Comparison of ENCODE assay signal across 15 cellular contexts in genomic region chr22:40206561-40206960, GRCh38. TPM values are rescaled to one million over a fixed set of nuclear protein-coding genes. Genes with fewer than 3 reads are reported as not detected.
A peak's percentile ranks its signal among the peaks of the same experiment; 100 is the strongest.
DNase-seq lines count a peak whose midpoint lies in the region; ATAC-seq and TF ChIP-seq lines count a peak whose summit lies in the region.
"Had no signal": no experiment of that assay in that cellular context is flagged by ENCODE, and none has a peak within 500 bp of the region (broad histone marks: within the 10 kb centered on the region; RNA-seq: fewer than 3 reads in every experiment).

No MANE protein-coding gene starts in this region.

- no peak for DNase-seq in MCF 10A (ENCODE audit: unreplicated experiment)
- DNase-seq in breast epithelium (ENCODE audit: low spot score in 2 of 2): no peak
- DNase-seq in WTC11 (ENCODE audit: low spot score): no peak
- DNase-seq in endodermal cell: no peak
- DNase-seq in osteocyte (ENCODE audit: extremely low spot score, unreplicated experiment): peak; percentile 36
- no peak for DNase-seq in RPMI8226
- no peak for DNase-seq in NCI-H1092 (lab: John Stamatoyannopoulos, UW)
- DNase-seq: C1 segment of cervical spinal cord; CD8-positive, alpha-beta T cell; COR-L47; DMS153; DMS79 treated with DMSO at 0.1 percent for 48 hours; EL had no signal

- ATAC-seq in WTC11: no peak
- no peak for ATAC-seq in GM21529 (IDR thresholded peaks at IDR 0.05; ENCODE audit: unreplicated experiment)
- ATAC-seq: CD8-positive, alpha-beta T cell had no signal

- TF ChIP-seq CTCF in MCF 10A (IDR thresholded peaks at IDR 0.05; ENCODE audit: unreplicated experiment) (no peak), breast epithelium (IDR thresholded peaks at IDR 0.05) (no peak), WTC11 (IDR thresholded peaks at IDR 0.05) (no peak), endodermal cell (conservative IDR thresholded peaks at IDR 0.05) (no peak), osteocyte (IDR thresholded peaks at IDR 0.05) (no peak)

- peaks cover 8 to 16% of the 10 kb centered on the region in 2 donors for H3K4me1 ChIP-seq in breast epithelium
- peaks cover 17% of the 10 kb centered on the region for H3K4me1 ChIP-seq in endodermal cell (ENCODE audit: control insufficient read depth, insufficient read depth, low read length)

- no TSS peak for BruUV-seq in MCF 10A (replicated peaks; lab: Mats Ljungman, UMichigan)

- intact Hi-C loops in MCF 10A (cut with micrococcal nuclease) (no loop called here), breast epithelium (cut with DNase I; ENCODE audit: low total_unique reads) (no loop called here)

- H3K36me3 ChIP-seq in breast epithelium: no peaks in the 10 kb centered on the region
- H3K36me3 ChIP-seq in endodermal cell (ENCODE audit: control insufficient read depth, insufficient read depth, low read length): no peaks in the 10 kb centered on the region

- peaks cover 1% of the 10 kb centered on the region for H3K4me1 Mint-ChIP-seq in MCF 10A (ENCODE audit: insufficient read depth, unreplicated experiment)
- peaks cover 84% of the 10 kb centered on the region for H3K4me1 Mint-ChIP-seq in WTC11
- peaks cover 61% of the 10 kb centered on the region for H3K4me1 Mint-ChIP-seq in endodermal cell
- H3K4me1 Mint-ChIP-seq in osteocyte (ENCODE audit: unreplicated experiment): peaks cover 43% of the 10 kb centered on the region

- H3K27ac ChIP-seq in breast epithelium (no peak overlapping the region), endodermal cell (ENCODE audit: low read depth, low read length) (no peak overlapping the region)

- H3K9ac ChIP-seq in endodermal cell (ENCODE audit: extremely low read depth, low read length, poor library complexity, severe bottlenecking): no peak overlapping the region

- POLR2A ChIA-PET in MCF 10A (lab: Yijun Ruan, JAX) (interaction anchor here (0.7 to 1.6 kb wide), 2 partner anchors 10 to 32 kb away, joined by 3 to 4 read pairs; no protein-coding TSS in a partner anchor), WTC11 (lab: Charles Lee) (no interaction called here)

- H3K27me3 Mint-ChIP-seq in MCF 10A (ENCODE audit: insufficient read depth, unreplicated experiment) (no peaks in the 10 kb centered on the region), WTC11 (ENCODE audit: low read depth) (no peaks in the 10 kb centered on the region), endodermal cell (ENCODE audit: insufficient read depth) (no peaks in the 10 kb centered on the region), osteocyte (ENCODE audit: unreplicated experiment) (no peaks in the 10 kb centered on the region)
- H3K27me3 Mint-ChIP-seq: B cell had no signal

- CTCF ChIA-PET in MCF 10A (lab: Yijun Ruan, JAX) (interaction anchor here (0.6 kb wide), 1 partner anchor 12 kb away, joined by 4 read pairs; no protein-coding TSS in a partner anchor), WTC11 (lab: Charles Lee) (interaction anchor here (2.8 kb wide), 1 partner anchor 13 kb away, joined by 15 read pairs; no protein-coding TSS in a partner anchor)

- H3K4me3 Mint-ChIP-seq in MCF 10A (ENCODE audit: unreplicated experiment) (no peak overlapping the region), WTC11 (no peak overlapping the region), endodermal cell (no peak overlapping the region), osteocyte (ENCODE audit: unreplicated experiment) (no peak overlapping the region)
- H3K4me3 Mint-ChIP-seq: B cell; CD8-positive, alpha-beta T cell had no signal

- H3K27ac Mint-ChIP-seq in MCF 10A (ENCODE audit: low read depth, unreplicated experiment): peak overlapping the region; percentile 54
- peak overlapping the region; percentile 74; the same call in 1 of the 2 replicates for H3K27ac Mint-ChIP-seq in WTC11
- peak overlapping the region; percentile 75 for H3K27ac Mint-ChIP-seq in endodermal cell
- no peak overlapping the region for H3K27ac Mint-ChIP-seq in osteocyte (ENCODE audit: unreplicated experiment)
- H3K27ac Mint-ChIP-seq: B cell had no signal

- H3K27me3 ChIP-seq in breast epithelium (no peaks in the 10 kb centered on the region), endodermal cell (ENCODE audit: control insufficient read depth, insufficient read depth, low read length, poor library complexity, severe bottlenecking) (no peaks in the 10 kb centered on the region)

- TF ChIP-seq POLR2A in breast epithelium (IDR thresholded peaks at IDR 0.05): no peak

- no peaks in the 10 kb centered on the region for H3K9me3 Mint-ChIP-seq in MCF 10A (ENCODE audit: unreplicated experiment)
- H3K9me3 Mint-ChIP-seq in WTC11: peaks cover 4% of the 10 kb centered on the region
- no peaks in the 10 kb centered on the region for H3K9me3 Mint-ChIP-seq in endodermal cell
- no peaks in the 10 kb centered on the region for H3K9me3 Mint-ChIP-seq in osteocyte (ENCODE audit: unreplicated experiment)
- H3K9me3 Mint-ChIP-seq: CD8-positive, alpha-beta T cell had no signal

- H3K4me3 ChIP-seq in breast epithelium (no peak overlapping the region), endodermal cell (ENCODE audit: low read length) (no peak overlapping the region)

- WGBS in endodermal cell (ENCODE audit: insufficient coverage in 1 of 2, insufficient read length in 1 of 2), 2 experiments: 96 to 97% methylated on average over 11 to 15 of the region's 15 CpGs

- H3K36me3 Mint-ChIP-seq in MCF 10A (ENCODE audit: insufficient read depth, unreplicated experiment) (peaks cover 11% of the 10 kb centered on the region), WTC11 (no peaks in the 10 kb centered on the region), endodermal cell (ENCODE audit: low read depth) (no peaks in the 10 kb centered on the region), osteocyte (ENCODE audit: unreplicated experiment) (peaks cover 2% of the 10 kb centered on the region)

- H3K9me3 ChIP-seq in breast epithelium (no peaks in the 10 kb centered on the region), endodermal cell (ENCODE audit: control insufficient read depth, low read length) (no peaks in the 10 kb centered on the region)

TF ChIP-seq in WTC11, 78 proteins besides CTCF, POLR2A, EP300 and RAD21 (continues in another document):
- TF ChIP-seq ZNF263 (CRISPR knock-in tag; IDR thresholded peaks at IDR 0.05; ENCODE audit: low read depth) (no peak), TEAD1 (CRISPR knock-in tag; IDR thresholded peaks at IDR 0.05) (no peak), FOXJ3 (CRISPR knock-in tag; IDR thresholded peaks at IDR 0.05; ENCODE audit: borderline replicate concordance) (no peak), RELA (CRISPR knock-in tag; IDR thresholded peaks at IDR 0.05; ENCODE audit: borderline replicate concordance) (no peak), PREB (CRISPR knock-in tag; IDR thresholded peaks at IDR 0.05; ENCODE audit: borderline replicate concordance) (no peak), MLX (CRISPR knock-in tag; IDR thresholded peaks at IDR 0.05) (no peak), E2F5 (CRISPR knock-in tag; IDR thresholded peaks at IDR 0.05) (no peak), TP53 (CRISPR knock-in tag; IDR thresholded peaks at IDR 0.05) (no peak), ZNF232 (CRISPR knock-in tag; IDR thresholded peaks at IDR 0.05) (no peak), NFYB (CRISPR knock-in tag; conservative IDR thresholded peaks at IDR 0.05; ENCODE audit: low read depth) (no peak), JAZF1 (CRISPR knock-in tag; IDR thresholded peaks at IDR 0.05) (no peak), NFATC4 (CRISPR knock-in tag; IDR thresholded peaks at IDR 0.05) (no peak), ATF2 (CRISPR knock-in tag; IDR thresholded peaks at IDR 0.05; ENCODE audit: borderline replicate concordance, low read depth) (no peak), CREB1 (CRISPR knock-in tag; IDR thresholded peaks at IDR 0.05) (no peak), ZNF317 (CRISPR knock-in tag; IDR thresholded peaks at IDR 0.05; ENCODE audit: borderline replicate concordance, low read depth) (no peak), ELF4 (CRISPR knock-in tag; IDR thresholded peaks at IDR 0.05; ENCODE audit: low read depth) (no peak)

RNA-seq across cellular contexts. Expression of gene TNRC6B, which starts 28.8 kb away (rescaled TPM):
- total RNA-seq in MCF 10A (2022): 27.1 and 39.3 TPM in 2 replicates
- total RNA-seq in breast epithelium: 10 to 100 TPM; 32.8 to 53.1 (median 39.7) TPM
- total RNA-seq in WTC11 (2021): 49.7 to 51.1 TPM (median 50.4 TPM) in 3 replicates
- total RNA-seq in endodermal cell: 10 to 100 TPM; 57.5 to 62.5 TPM
- polyA plus RNA-seq in endodermal cell (2013, experiment 1 of 2): 13.7 TPM
- polyA plus RNA-seq in endodermal cell (2013, experiment 2 of 2): 14.7 TPM
- total RNA-seq in osteocyte: 47.4 and 50.3 TPM in 2 replicates
